Comparison of ENCODE assay signal across 1 cellular context in the genomic region with DNA sequence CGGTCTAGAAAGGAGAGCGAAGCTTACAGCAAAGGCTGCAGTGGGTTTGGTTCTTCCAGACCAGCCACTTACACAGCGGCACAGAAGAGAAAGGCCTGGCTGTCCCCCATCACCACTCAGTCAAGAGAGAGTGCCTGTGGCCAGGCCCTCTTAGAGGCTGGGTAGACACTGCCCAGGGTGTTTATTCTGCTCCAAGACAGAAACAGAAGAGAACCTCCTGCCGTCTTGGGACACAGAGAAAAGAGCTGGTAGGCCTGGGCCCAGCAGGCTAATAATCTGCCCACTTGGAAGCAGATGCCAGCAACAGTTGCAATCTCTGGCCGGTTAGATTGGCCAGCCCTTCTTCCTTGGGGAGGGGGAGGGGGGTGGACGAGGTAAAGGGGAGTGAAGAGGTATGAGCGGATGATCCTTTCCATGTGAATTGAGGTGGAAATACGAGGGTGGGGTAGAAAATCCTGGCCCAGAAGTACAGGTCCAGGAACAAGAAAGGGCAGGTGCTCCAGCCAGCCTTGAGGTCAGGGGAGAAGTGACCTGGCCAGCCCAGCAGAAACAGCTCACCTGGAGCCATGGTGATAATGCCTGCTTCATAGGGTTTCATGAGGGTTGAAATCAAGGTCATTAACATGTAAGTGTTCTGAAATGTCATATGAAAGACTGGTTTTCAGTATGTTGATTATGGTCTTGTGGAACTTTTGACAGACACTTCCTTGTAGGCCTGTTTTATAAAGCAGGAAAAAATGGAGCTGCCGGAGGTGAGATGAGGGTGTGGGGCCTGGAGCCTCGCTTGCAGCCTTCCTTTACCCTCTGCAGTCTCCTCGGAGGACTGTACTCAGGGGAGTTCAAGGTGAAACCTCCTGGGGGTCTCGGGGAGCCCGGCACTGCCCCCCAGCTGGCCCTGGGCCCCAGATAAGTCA.
TF ChIP-seq lines count a peak whose summit lies in the region.

No MANE protein-coding gene starts in this region.

TF ChIP-seq in SK-N-SH, 30 proteins besides CTCF, POLR2A, EP300 and RAD21 (continued from another document):
- TF ChIP-seq, protein P1, sequence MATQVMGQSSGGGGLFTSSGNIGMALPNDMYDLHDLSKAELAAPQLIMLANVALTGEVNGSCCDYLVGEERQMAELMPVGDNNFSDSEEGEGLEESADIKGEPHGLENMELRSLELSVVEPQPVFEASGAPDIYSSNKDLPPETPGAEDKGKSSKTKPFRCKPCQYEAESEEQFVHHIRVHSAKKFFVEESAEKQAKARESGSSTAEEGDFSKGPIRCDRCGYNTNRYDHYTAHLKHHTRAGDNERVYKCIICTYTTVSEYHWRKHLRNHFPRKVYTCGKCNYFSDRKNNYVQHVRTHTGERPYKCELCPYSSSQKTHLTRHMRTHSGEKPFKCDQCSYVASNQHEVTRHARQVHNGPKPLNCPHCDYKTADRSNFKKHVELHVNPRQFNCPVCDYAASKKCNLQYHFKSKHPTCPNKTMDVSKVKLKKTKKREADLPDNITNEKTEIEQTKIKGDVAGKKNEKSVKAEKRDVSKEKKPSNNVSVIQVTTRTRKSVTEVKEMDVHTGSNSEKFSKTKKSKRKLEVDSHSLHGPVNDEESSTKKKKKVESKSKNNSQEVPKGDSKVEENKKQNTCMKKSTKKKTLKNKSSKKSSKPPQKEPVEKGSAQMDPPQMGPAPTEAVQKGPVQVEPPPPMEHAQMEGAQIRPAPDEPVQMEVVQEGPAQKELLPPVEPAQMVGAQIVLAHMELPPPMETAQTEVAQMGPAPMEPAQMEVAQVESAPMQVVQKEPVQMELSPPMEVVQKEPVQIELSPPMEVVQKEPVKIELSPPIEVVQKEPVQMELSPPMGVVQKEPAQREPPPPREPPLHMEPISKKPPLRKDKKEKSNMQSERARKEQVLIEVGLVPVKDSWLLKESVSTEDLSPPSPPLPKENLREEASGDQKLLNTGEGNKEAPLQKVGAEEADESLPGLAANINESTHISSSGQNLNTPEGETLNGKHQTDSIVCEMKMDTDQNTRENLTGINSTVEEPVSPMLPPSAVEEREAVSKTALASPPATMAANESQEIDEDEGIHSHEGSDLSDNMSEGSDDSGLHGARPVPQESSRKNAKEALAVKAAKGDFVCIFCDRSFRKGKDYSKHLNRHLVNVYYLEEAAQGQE (IDR thresholded peaks at IDR 0.05; ENCODE audit: low read depth, low read length), result no peak
- TF ChIP-seq FOSL2 (IDR thresholded peaks at IDR 0.05; ENCODE audit: borderline replicate concordance, low read depth), result no peak
- no peak for TF ChIP-seq TEAD4 (IDR thresholded peaks at IDR 0.05; ENCODE audit: borderline replicate concordance, insufficient read depth)
- TF ChIP-seq FOXM1 (IDR thresholded peaks at IDR 0.05; ENCODE audit: low read depth), result no peak
- TF ChIP-seq EZH2phosphoT487 (IDR thresholded peaks at IDR 0.05; ENCODE audit: borderline replicate concordance, low read depth), result no peak
- no peak for TF ChIP-seq GABPA (IDR thresholded peaks at IDR 0.05; ENCODE audit: low read depth)
- TF ChIP-seq ELF1 (IDR thresholded peaks at IDR 0.05), result no peak
- TF ChIP-seq RFX5 (IDR thresholded peaks at IDR 0.05; ENCODE audit: low read length), result no peak
- no peak for TF ChIP-seq TAF1 (IDR thresholded peaks at IDR 0.05; ENCODE audit: borderline replicate concordance, low read depth, low read length)
- no peak for TF ChIP-seq NRF1 (IDR thresholded peaks at IDR 0.05; ENCODE audit: low read depth, low read length)
- TF ChIP-seq, protein P2, sequence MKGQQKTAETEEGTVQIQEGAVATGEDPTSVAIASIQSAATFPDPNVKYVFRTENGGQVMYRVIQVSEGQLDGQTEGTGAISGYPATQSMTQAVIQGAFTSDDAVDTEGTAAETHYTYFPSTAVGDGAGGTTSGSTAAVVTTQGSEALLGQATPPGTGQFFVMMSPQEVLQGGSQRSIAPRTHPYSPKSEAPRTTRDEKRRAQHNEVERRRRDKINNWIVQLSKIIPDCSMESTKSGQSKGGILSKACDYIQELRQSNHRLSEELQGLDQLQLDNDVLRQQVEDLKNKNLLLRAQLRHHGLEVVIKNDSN (IDR thresholded peaks at IDR 0.05; ENCODE audit: borderline replicate concordance, low read depth), result no peak
- TF ChIP-seq GATA2 (CRISPR knock-in tag; IDR thresholded peaks at IDR 0.05), result no peak
- no peak for TF ChIP-seq RXRA (IDR thresholded peaks at IDR 0.05; ENCODE audit: borderline replicate concordance, low read depth)
- TF ChIP-seq, protein P3, sequence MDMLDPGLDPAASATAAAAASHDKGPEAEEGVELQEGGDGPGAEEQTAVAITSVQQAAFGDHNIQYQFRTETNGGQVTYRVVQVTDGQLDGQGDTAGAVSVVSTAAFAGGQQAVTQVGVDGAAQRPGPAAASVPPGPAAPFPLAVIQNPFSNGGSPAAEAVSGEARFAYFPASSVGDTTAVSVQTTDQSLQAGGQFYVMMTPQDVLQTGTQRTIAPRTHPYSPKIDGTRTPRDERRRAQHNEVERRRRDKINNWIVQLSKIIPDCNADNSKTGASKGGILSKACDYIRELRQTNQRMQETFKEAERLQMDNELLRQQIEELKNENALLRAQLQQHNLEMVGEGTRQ (IDR thresholded peaks at IDR 0.05; ENCODE audit: borderline replicate concordance, low read depth, low read length), result no peak
- TF ChIP-seq POLR2AphosphoS5 (IDR thresholded peaks at IDR 0.05; ENCODE audit: low read depth, low read length), result no peak
